Comparison of ENCODE assay signal across 1 cellular context in genomic region chr20:49615051-49615400, GRCh38.
TF ChIP-seq lines count a peak whose summit lies in the region.
"Not testable (repeated sequence)": the region's sequence is repeated elsewhere in the genome, so short reads cannot be mapped to it uniquely, and the experiment has no call there.

No MANE protein-coding gene starts in this region.

TF ChIP-seq in HepG2, 621 proteins besides CTCF, POLR2A, EP300 and RAD21:
- TF ChIP-seq ZNF350 (CRISPR knock-in tag; IDR thresholded peaks at IDR 0.05; ENCODE audit: borderline replicate concordance, low read depth) (0 out of 2 replicates have a peak, but pooled peaks have one; percentile 1), FOXP1 (CRISPR knock-in tag; IDR thresholded peaks at IDR 0.05) (0 out of 2 replicates have a peak, but pooled peaks have one; percentile 29), ZSCAN21 (CRISPR knock-in tag; IDR thresholded peaks at IDR 0.05; ENCODE audit: borderline replicate concordance) (0 out of 2 replicates have a peak, but pooled peaks have one; percentile 3), ZEB1 (IDR thresholded peaks at IDR 0.05; ENCODE audit: insufficient replicate concordance, low read depth) (peak; percentile 39), BORCS8-MEF2B (CRISPR knock-in tag; IDR thresholded peaks at IDR 0.05) (0 out of 2 replicates have a peak, but pooled peaks have one; percentile 1), ZNF770 (CRISPR knock-in tag; IDR thresholded peaks at IDR 0.05) (peak; percentile 98), BCL3 (CRISPR knock-in tag; IDR thresholded peaks at IDR 0.05) (0 out of 2 replicates have a peak, but pooled peaks have one; percentile 24)
- not testable (repeated sequence) for TF ChIP-seq FOXP1 (IDR thresholded peaks at IDR 0.05)
